9 cellular contexts compared by ENCODE assay signal in genomic region chr1:25711555-25712298, GRCh38.
DNase-seq lines count a peak whose midpoint lies in the region; ATAC-seq and TF ChIP-seq lines count a peak whose summit lies in the region.
"Had no signal": no experiment of that assay in that cellular context is flagged by ENCODE, and none has a peak within 500 bp of the region (broad histone marks: within the 10 kb centered on the region; RNA-seq: fewer than 3 reads in every experiment).

No MANE protein-coding gene starts in this region.

- no peak for TF ChIP-seq CTCF in HFFc6 (IDR thresholded peaks at IDR 0.05)

- intact Hi-C loops in left ventricle myocardium superior (cut with micrococcal nuclease): no loop called here

- H3K4me3 Mint-ChIP-seq in HFFc6: no peak overlapping the region

- DNase-seq in NOMO-1 treated with dmso at 0.1 percent for 144 hours (lab: John Stamatoyannopoulos, UW; ENCODE audit: unreplicated experiment) (peak; percentile 45), activated T-cell treated with anti-CD3 and anti-CD28 coated beads for 24 hours (ENCODE audit: low read depth) (peak; percentile 31), left ventricle myocardium superior (peak; percentile 60), AG08395 (ENCODE audit: low spot score) (no peak), HFFc6 (no peak), DMS79 (lab: John Stamatoyannopoulos, UW) (no peak)
- peak; percentile 18 for DNase-seq in stimulated activated CD8-positive, alpha-beta memory T cell treated with anti-CD3 and anti-CD28 coated beads, Interleukin-7, amount 100 ng/mL, for 24 hours (ENCODE audit: low read depth)
- DNase-seq: transverse colon had no signal

- H3K27me3 Mint-ChIP-seq in HFFc6 (ENCODE audit: insufficient read depth): peaks cover 11% of the 10 kb centered on the region

- no peak overlapping the region for H3K27ac Mint-ChIP-seq in HFFc6

- H3K4me1 Mint-ChIP-seq in HFFc6 (ENCODE audit: low read depth): peaks cover 36% of the 10 kb centered on the region

- no peaks in the 10 kb centered on the region for H3K36me3 Mint-ChIP-seq in HFFc6 (ENCODE audit: low read depth)

- ATAC-seq in left ventricle myocardium superior: peak; percentile 50
- no peak for ATAC-seq in GM21360 (IDR thresholded peaks at IDR 0.05; ENCODE audit: unreplicated experiment)

- H3K9me3 Mint-ChIP-seq in HFFc6: no peaks in the 10 kb centered on the region

Comparison
In these comparisons a context has a peak if more than half of its experiments do, and no peak if none do; other contexts are left out.
1. DNase-seq: peak in NOMO-1 treated with dmso at 0.1 percent for 144 hours (single experiment), activated T-cell treated with anti-CD3 and anti-CD28 coated beads for 24 hours (single experiment), left ventricle myocardium superior (single experiment) and stimulated activated CD8-positive, alpha-beta memory T cell treated with anti-CD3 and anti-CD28 coated beads, Interleukin-7, amount 100 ng/mL, for 24 hours (single experiment); none in AG08395 (single experiment), HFFc6 (single experiment) and DMS79 (single experiment).